In the genomic region with DNA sequence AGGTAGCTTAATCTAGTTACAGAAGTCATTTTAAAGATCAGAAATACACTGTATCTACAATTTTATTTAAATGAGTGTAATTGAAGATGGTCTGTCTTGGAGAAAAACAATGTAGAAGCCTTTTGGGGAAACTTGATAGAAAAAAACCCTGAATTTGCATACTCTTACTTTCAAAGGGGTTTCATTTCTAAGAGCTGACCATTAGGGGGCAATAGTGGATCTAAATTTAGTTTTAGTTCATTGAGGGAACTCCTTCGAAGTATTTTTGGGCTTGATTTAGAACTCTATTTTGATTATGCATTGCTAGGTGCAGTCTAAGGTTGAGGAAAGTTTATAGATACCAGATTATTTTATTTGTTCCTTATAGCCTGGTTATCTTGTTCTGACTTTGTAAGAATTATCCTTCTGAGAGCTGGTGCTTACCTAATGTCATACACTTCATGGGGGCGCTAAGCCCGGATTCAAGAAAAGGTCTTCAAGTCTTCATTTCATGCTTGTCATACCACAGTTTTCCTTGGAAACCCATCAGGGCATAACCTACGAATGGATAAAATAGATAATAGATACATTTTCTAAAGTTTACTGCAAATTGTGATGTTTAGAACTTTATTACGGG, we compare ENCODE assay signal across 8 cellular contexts.
DNase-seq lines count a peak whose midpoint lies in the region; ATAC-seq and TF ChIP-seq lines count a peak whose summit lies in the region.

No MANE protein-coding gene starts in this region.

- peaks cover 5% of the 10 kb centered on the region for H3K4me1 Mint-ChIP-seq in neural progenitor cell

- no peak overlapping the region for H3K4me3 Mint-ChIP-seq in neural progenitor cell

- H3K4me3 ChIP-seq in neural progenitor cell: no peak overlapping the region

- H4K20me1 ChIP-seq in neural progenitor cell (ENCODE audit: low read depth): no peaks in the 10 kb centered on the region

- no peak overlapping the region for H3K27ac Mint-ChIP-seq in neural progenitor cell

- H3F3A ChIP-seq in neural progenitor cell (ENCODE audit: low read depth): peaks cover 36% of the 10 kb centered on the region

- TF ChIP-seq CTCF in neural progenitor cell (IDR thresholded peaks at IDR 0.05) (peak; percentile 80), omental fat pad (IDR thresholded peaks at IDR 0.05) (no peak)

- H3K27ac ChIP-seq in neural progenitor cell: no peak overlapping the region

- no peaks in the 10 kb centered on the region for H3K9me3 ChIP-seq in neural progenitor cell (ENCODE audit: low read depth)

- H3K27me3 ChIP-seq in neural progenitor cell: no peaks in the 10 kb centered on the region

- H3K27me3 Mint-ChIP-seq in neural progenitor cell (ENCODE audit: insufficient read depth, low read depth): peaks cover 2% of the 10 kb centered on the region

- ATAC-seq in GM21529 (IDR thresholded peaks at IDR 0.05; ENCODE audit: unreplicated experiment) (peak; percentile 62), GM19023 (IDR thresholded peaks at IDR 0.05; ENCODE audit: unreplicated experiment) (no peak), omental fat pad (ENCODE audit: low FRiP score) (no peak)

- peak; percentile 80 for DNase-seq in ELR (ENCODE audit: low read depth)
- DNase-seq in MV-4-11 (lab: John Stamatoyannopoulos, UW): peak; percentile 86
- DNase-seq in SKM-1 treated with dmso at 0.1 percent for 144 hours (lab: John Stamatoyannopoulos, UW; ENCODE audit: unreplicated experiment): peak; percentile 66
- peak; percentile 85 for DNase-seq in fibroblast of peridontal ligament (ENCODE audit: extremely low read depth)
- peak; percentile 79 for DNase-seq in neural progenitor cell (ENCODE audit: low spot score)
- no peak for DNase-seq in omental fat pad (ENCODE audit: low spot score)

- H3K9ac ChIP-seq in neural progenitor cell: no peak overlapping the region

- no peak overlapping the region for H3K4me2 ChIP-seq in neural progenitor cell

- H3K9me3 Mint-ChIP-seq in neural progenitor cell: no peaks in the 10 kb centered on the region

- H3K36me3 ChIP-seq in neural progenitor cell: peaks cover 3% of the 10 kb centered on the region

- H3K79me2 ChIP-seq in neural progenitor cell (ENCODE audit: low read depth): no peaks in the 10 kb centered on the region

- no peaks in the 10 kb centered on the region for H3K4me1 ChIP-seq in neural progenitor cell

- H2AFZ ChIP-seq in neural progenitor cell (replicated peaks): no peak overlapping the region

- H3K36me3 Mint-ChIP-seq in neural progenitor cell: no peaks in the 10 kb centered on the region
